30 cellular contexts compared by ENCODE assay signal in the genomic region with DNA sequence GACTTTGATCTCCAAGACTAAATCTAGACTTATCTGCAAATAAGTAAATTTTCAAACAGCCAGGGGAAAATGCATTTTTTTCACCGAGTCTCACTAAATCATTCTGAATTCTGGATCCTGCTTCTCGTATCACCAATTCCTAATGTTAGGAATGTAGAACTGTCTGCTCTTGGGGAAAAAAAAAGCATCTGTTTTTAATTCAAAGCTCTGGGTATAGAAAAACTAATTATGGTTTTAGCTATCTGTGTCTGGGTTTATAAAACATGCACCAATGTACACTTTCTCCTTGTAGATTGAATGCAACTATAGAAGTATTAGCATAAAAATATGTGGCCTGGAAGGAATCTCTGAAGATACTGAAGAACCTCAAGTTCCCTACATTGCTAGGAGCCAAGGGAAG.
"Had no signal": no experiment of that assay in that cellular context is flagged by ENCODE, and none has a peak within 500 bp of the region (broad histone marks: within the 10 kb centered on the region; RNA-seq: fewer than 3 reads in every experiment).

No MANE protein-coding gene starts in this region.

- H3K27ac ChIP-seq: adrenal gland, body of pancreas, neutrophil, pancreas, psoas muscle, sigmoid colon, uterus, VCaP had no signal

- ATAC-seq: activated CD4-positive, CD25-positive, alpha-beta regulatory T cell treated with anti-CD3 and anti-CD28 coated beads, Interleukin-2, amount 50 U/mL, for 24 hours; body of pancreas; esophagus mucosa; left lobe of liver; pancreas; psoas muscle; stimulated activated memory B cell treated with anti-CD40 and anti-IgM and Interleukin-4, amounts not matched to agents 10 μg/mL and 1 μg/mL and 100 μg/mL, for 72 hours; stimulated activated naive CD8-positive, alpha-beta T cell treated with anti-CD3 and anti-CD28 coated beads, Interleukin-15, amount 100 ng/mL, for 72 hours had no signal

- H3K4me1 ChIP-seq: psoas muscle had no signal

- H3K36me3 ChIP-seq: pancreas, uterus had no signal

- H3K4me3 ChIP-seq: adrenal gland, body of pancreas, pancreas, psoas muscle, sigmoid colon, uterus had no signal

- H3K9me3 ChIP-seq: adrenal gland, body of pancreas, neutrophil, pancreas, psoas muscle, sigmoid colon, uterus had no signal

- H3K27me3 ChIP-seq: adrenal gland, body of pancreas, neutrophil, pancreas, sigmoid colon, uterus had no signal

- DNase-seq: activated CD4-positive, alpha-beta T cell treated with anti-CD3 and anti-CD28 coated beads for 48 hours; activated CD4-positive, alpha-beta T cell treated with anti-CD3 and anti-CD28 coated beads, Interleukin-2, amount 50 U/mL, for 48 hours; activated CD8-positive, alpha-beta memory T cell treated with anti-CD3 and anti-CD28 coated beads for 24 hours; activated effector memory CD4-positive, alpha-beta T cell treated with Interleukin-2 at 50 U/mL for 16 hours; activated naive CD4-positive, alpha-beta T cell treated with Interleukin-2 at 50 U/mL for 16 hours; adrenal gland; aorta; body of pancreas; cortex of kidney; endodermal cell; foreskin melanocyte; kidney glomerular epithelial cell; nephron progenitor cell; pancreas; psoas muscle; sigmoid colon; small intestine; stimulated activated CD4-positive, alpha-beta T cell treated with anti-CD3 and anti-CD28 coated beads, Interleukin-1b, Interleukin-23, amount 100 ng/mL, for 48 hours; stimulated activated CD4-positive, alpha-beta T cell treated with anti-CD3 and anti-CD28 coated beads, Interleukin-4, amount 100 ng/mL, for 4 hours; stimulated activated CD8-positive, alpha-beta memory T cell treated with anti-CD3 and anti-CD28 coated beads, Interleukin-4, amount 100 ng/mL, for 48 hours; stimulated activated naive CD8-positive, alpha-beta T cell treated with anti-CD3 and anti-CD28 coated beads, Interleukin-15, amount 100 ng/mL, for 72 hours; substantia nigra; T-helper 9 cell; uterus had no signal
